13 cellular contexts compared by ENCODE assay signal in the genomic region with DNA sequence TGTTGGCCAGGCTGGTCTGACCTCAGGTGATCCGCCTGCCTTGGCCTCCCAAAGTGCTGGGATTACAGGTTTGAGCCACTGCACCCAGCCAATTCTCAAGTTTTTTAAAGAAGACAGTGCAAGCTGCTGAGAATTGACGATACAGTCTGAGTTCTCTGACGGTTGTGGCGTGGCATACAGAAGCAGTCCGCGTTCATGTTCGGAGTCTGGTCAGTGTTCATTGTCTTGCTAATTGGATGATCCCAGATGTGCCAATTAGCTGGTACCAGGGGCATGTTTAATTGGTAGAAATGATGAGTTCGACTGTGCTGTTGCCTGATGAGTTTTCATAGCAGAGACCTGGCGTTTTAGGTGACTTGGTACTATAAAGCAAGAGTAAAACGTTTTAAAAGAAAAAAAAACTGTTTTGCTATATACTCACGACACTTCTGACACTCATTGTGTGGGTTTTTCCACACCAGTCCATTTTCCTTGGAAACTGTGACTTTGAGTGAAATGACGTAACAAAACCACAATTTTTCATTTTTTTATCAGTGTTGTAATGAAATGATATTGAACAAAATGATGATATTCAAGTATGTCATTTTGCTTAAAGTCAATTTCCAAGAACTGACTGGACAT.
"Had no signal": no experiment of that assay in that cellular context is flagged by ENCODE, and none has a peak within 500 bp of the region (broad histone marks: within the 10 kb centered on the region; RNA-seq: fewer than 3 reads in every experiment).

No MANE protein-coding gene starts in this region.

- DNase-seq: activated B cell treated with CpG ODN at 0.5 μM for 24 hours; naive thymus-derived CD4-positive, alpha-beta T cell; pancreas; sigmoid colon; spleen had no signal

- H3K4me3 Mint-ChIP-seq: activated B cell treated with CpG ODN at 0.5 μM for 24 hours; activated naive CD4-positive, alpha-beta T cell treated with anti-CD3 and anti-CD28 coated beads, Interleukin-2, amount 50 U/mL, for 24 hours; central memory CD8-positive, alpha-beta T cell; naive thymus-derived CD4-positive, alpha-beta T cell; T-helper 2 cell treated with Interferon-gamma antibody and Interleukin-4, amounts not matched to agents 5 μg/mL and 100 μg/mL, for 36 hours had no signal

- H3K4me3 ChIP-seq: coronary artery, pancreas, sigmoid colon, spleen, tibial nerve, vagina had no signal

- H3K9me3 ChIP-seq: pancreas, sigmoid colon, tibial nerve, vagina had no signal

- H3K27ac Mint-ChIP-seq: activated B cell treated with CpG ODN at 0.5 μM for 24 hours; activated naive CD4-positive, alpha-beta T cell treated with anti-CD3 and anti-CD28 coated beads, Interleukin-2, amount 50 U/mL, for 24 hours; T-helper 2 cell treated with Interferon-gamma antibody and Interleukin-4, amounts not matched to agents 5 μg/mL and 100 μg/mL, for 36 hours had no signal

- H3K36me3 ChIP-seq: brain microvascular endothelial cell, pancreas, sigmoid colon, spleen, tibial nerve, vagina had no signal

- H3K27ac ChIP-seq: coronary artery, pancreas, sigmoid colon, spleen, tibial nerve, vagina had no signal

- H3K27me3 ChIP-seq: brain microvascular endothelial cell, pancreas, sigmoid colon, spleen, tibial nerve, vagina had no signal

- H3K9me3 Mint-ChIP-seq: central memory CD8-positive, alpha-beta T cell had no signal

- ATAC-seq: esophagus mucosa; naive thymus-derived CD4-positive, alpha-beta T cell; pancreas had no signal

- H3K27me3 Mint-ChIP-seq: activated B cell treated with CpG ODN at 0.5 μM for 24 hours; activated naive CD4-positive, alpha-beta T cell treated with anti-CD3 and anti-CD28 coated beads, Interleukin-2, amount 50 U/mL, for 24 hours; central memory CD8-positive, alpha-beta T cell; naive thymus-derived CD4-positive, alpha-beta T cell had no signal
